Comparison of ENCODE assay signal across 16 cellular contexts in genomic region chr11:96894587-96894986, GRCh38.
"Had no signal": no experiment of that assay in that cellular context is flagged by ENCODE, and none has a peak within 500 bp of the region (broad histone marks: within the 10 kb centered on the region; RNA-seq: fewer than 3 reads in every experiment).

No MANE protein-coding gene starts in this region.

- H3K36me3 ChIP-seq: esophagus squamous epithelium, gastroesophageal sphincter, ovary, right atrium auricular region, sigmoid colon, stomach had no signal

- H3K9me3 ChIP-seq: esophagus squamous epithelium, gastroesophageal sphincter, mucosa of descending colon, ovary, right atrium auricular region, sigmoid colon, stomach had no signal

- H3K27ac ChIP-seq: esophagus squamous epithelium, gastroesophageal sphincter, ovary, right atrium auricular region, sigmoid colon, skin epidermis, stomach had no signal

- H3K27me3 ChIP-seq: esophagus squamous epithelium, gastroesophageal sphincter, ovary, right atrium auricular region, sigmoid colon, stomach had no signal

- H3K4me1 ChIP-seq: esophagus squamous epithelium, gastroesophageal sphincter, right atrium auricular region, sigmoid colon, stomach had no signal

- ATAC-seq: effector memory CD8-positive, alpha-beta T cell; gastroesophageal sphincter; left colon; left ventricle myocardium superior; mucosa of descending colon; naive thymus-derived CD8-positive, alpha-beta T cell had no signal

- DNase-seq: effector memory CD8-positive, alpha-beta T cell; esophagus squamous epithelium; foreskin fibroblast; left colon; left ventricle myocardium superior; mucosa of descending colon; naive thymus-derived CD8-positive, alpha-beta T cell; nucleus accumbens; ovary; sigmoid colon; stimulated activated naive CD4-positive, alpha-beta T cell; stomach; trophoblast cell had no signal

- H3K4me3 ChIP-seq: esophagus squamous epithelium, gastroesophageal sphincter, mucosa of descending colon, ovary, right atrium auricular region, sigmoid colon, skin epidermis, stomach had no signal
